ENCODE assay signal across 15 cellular contexts in genomic region chr1:59063501-59063900, GRCh38.
A peak's percentile ranks its signal among the peaks of the same experiment; 100 is the strongest.
DNase-seq lines count a peak whose midpoint lies in the region; ATAC-seq and TF ChIP-seq lines count a peak whose summit lies in the region.
"Had no signal": no experiment of that assay in that cellular context is flagged by ENCODE, and none has a peak within 500 bp of the region (broad histone marks: within the 10 kb centered on the region; RNA-seq: fewer than 3 reads in every experiment).

No MANE protein-coding gene starts in this region.

- H3K4me3 Mint-ChIP-seq in endodermal cell = no peak overlapping the region
- peak overlapping the region; percentile 42 for H3K4me3 Mint-ChIP-seq in stimulated activated effector memory CD8-positive, alpha-beta T cell treated with anti-CD3 and anti-CD28 coated beads, Interleukin-12 subunit alpha, Interleukin-12 subunit beta, amount 100 ng/mL, for 72 hours

- peak; percentile 12 for DNase-seq in activated CD4-positive, alpha-beta T cell treated with anti-CD3 and anti-CD28 coated beads for 48 hours
- no peak for DNase-seq in activated CD4-positive, alpha-beta T cell treated with anti-CD3 and anti-CD28 coated beads, Interleukin-2, amount 50 U/mL, for 1 hour
- no peak for DNase-seq in PC-3
- peak; percentile 62 for DNase-seq in endodermal cell
- no peak for DNase-seq in stimulated activated effector memory CD8-positive, alpha-beta T cell treated with anti-CD3 and anti-CD28 coated beads, Interleukin-12 subunit alpha, Interleukin-12 subunit beta, amount 100 ng/mL, for 72 hours (ENCODE audit: low spot score in 2 of 2)
- DNase-seq in posterior vena cava (ENCODE audit: low spot score) = no peak
- DNase-seq in GM19240 (ENCODE audit: insufficient read length, low spot score) = no peak
- no peak for DNase-seq in NCI-H1694 (lab: John Stamatoyannopoulos, UW)
- DNase-seq: GOT3, KBM-7, NCI-H2227 treated with DMSO at 0.1 percent for 48 hours, ovary, tibial artery had no signal

- no peak overlapping the region for H3K4me2 ChIP-seq in PC-3 (ENCODE audit: low read length)

- H3K9me3 Mint-ChIP-seq in endodermal cell = no peaks in the 10 kb centered on the region
- H3K9me3 Mint-ChIP-seq in stimulated activated effector memory CD8-positive, alpha-beta T cell treated with anti-CD3 and anti-CD28 coated beads, Interleukin-12 subunit alpha, Interleukin-12 subunit beta, amount 100 ng/mL, for 72 hours = no peaks in the 10 kb centered on the region
- H3K9me3 Mint-ChIP-seq: brain had no signal

- TF ChIP-seq CTCF in PC-3 (conservative IDR thresholded peaks at IDR 0.05; ENCODE audit: low read depth, low read length) (no peak), endodermal cell (conservative IDR thresholded peaks at IDR 0.05) (no peak)

- WGBS in endodermal cell (ENCODE audit: insufficient coverage in 1 of 2, insufficient read length in 1 of 2), 2 experiments = 27 to 30% methylated on average over 2 to 3 of the region's 3 CpGs

- H3K27me3 ChIP-seq in PC-3 (ENCODE audit: low read length) (no peaks in the 10 kb centered on the region), endodermal cell (ENCODE audit: control insufficient read depth, insufficient read depth, low read length, poor library complexity, severe bottlenecking) (no peaks in the 10 kb centered on the region)
- H3K27me3 ChIP-seq: ovary, tibial artery had no signal

- H3K4me1 Mint-ChIP-seq in endodermal cell = peaks cover 43% of the 10 kb centered on the region
- H3K4me1 Mint-ChIP-seq in stimulated activated effector memory CD8-positive, alpha-beta T cell treated with anti-CD3 and anti-CD28 coated beads, Interleukin-12 subunit alpha, Interleukin-12 subunit beta, amount 100 ng/mL, for 72 hours = peaks cover 30% of the 10 kb centered on the region

- no peaks in the 10 kb centered on the region for H4K20me1 ChIP-seq in PC-3 (ENCODE audit: low read length)

- no peaks in the 10 kb centered on the region for H3K79me2 ChIP-seq in PC-3 (ENCODE audit: low read length)

- peak overlapping the region; percentile 89 for H3K27ac Mint-ChIP-seq in endodermal cell
- H3K27ac Mint-ChIP-seq in stimulated activated effector memory CD8-positive, alpha-beta T cell treated with anti-CD3 and anti-CD28 coated beads, Interleukin-12 subunit alpha, Interleukin-12 subunit beta, amount 100 ng/mL, for 72 hours = peak overlapping the region; percentile 75

- POLR2A ChIA-PET in PC-3 (lab: Charles Lee; ENCODE audit: unreplicated experiment) = no interaction called here

- no peaks in the 10 kb centered on the region for H3K36me3 ChIP-seq in PC-3 (ENCODE audit: low read depth, low read length)
- H3K36me3 ChIP-seq in endodermal cell (ENCODE audit: control insufficient read depth, insufficient read depth, low read length) = no peaks in the 10 kb centered on the region
- H3K36me3 ChIP-seq: ovary, tibial artery had no signal

- H3K4me1 ChIP-seq in PC-3 (ENCODE audit: insufficient read depth, low read length) (peaks cover 12% of the 10 kb centered on the region), endodermal cell (ENCODE audit: control insufficient read depth, insufficient read depth, low read length) (peaks cover 9% of the 10 kb centered on the region)

- H3K27ac ChIP-seq in PC-3 (ENCODE audit: low read length) = no peak overlapping the region
- no peak overlapping the region for H3K27ac ChIP-seq in endodermal cell (ENCODE audit: low read depth, low read length)
- H3K27ac ChIP-seq: ovary had no signal

- no peak for ATAC-seq in PC-3
- peak; percentile 32 for ATAC-seq in stimulated activated effector memory CD8-positive, alpha-beta T cell treated with anti-CD3 and anti-CD28 coated beads, Interleukin-12 subunit alpha, Interleukin-12 subunit beta, amount 100 ng/mL, for 72 hours

- no peaks in the 10 kb centered on the region for H3F3A ChIP-seq in PC-3 (ENCODE audit: low read length, unreplicated experiment)

- no peaks in the 10 kb centered on the region for H3K9me2 ChIP-seq in PC-3 (replicated peaks; ENCODE audit: low read length)

- peaks cover 2% of the 10 kb centered on the region for H3K27me3 Mint-ChIP-seq in endodermal cell (ENCODE audit: insufficient read depth)

- CTCF ChIA-PET in PC-3 (lab: Charles Lee) = no interaction called here

- BruUV-seq in PC-3 (replicated peaks; lab: Mats Ljungman, UMichigan) = no TSS peak

- intact Hi-C loops in PC-3 (cut with micrococcal nuclease) = no loop called here
- intact Hi-C loops in posterior vena cava (cut with DNase I) = no loop called here

- 0 out of 2 replicates have a peak overlapping the region, but pooled peaks have one; percentile 51 for H2AFZ ChIP-seq in PC-3 (ENCODE audit: low read length)

- no peaks in the 10 kb centered on the region for H3K36me3 Mint-ChIP-seq in endodermal cell (ENCODE audit: low read depth)
- H3K36me3 Mint-ChIP-seq in stimulated activated effector memory CD8-positive, alpha-beta T cell treated with anti-CD3 and anti-CD28 coated beads, Interleukin-12 subunit alpha, Interleukin-12 subunit beta, amount 100 ng/mL, for 72 hours = no peaks in the 10 kb centered on the region
- H3K36me3 Mint-ChIP-seq: brain had no signal

- H3K4me3 ChIP-seq in PC-3 (ENCODE audit: low read length) (no peak overlapping the region), endodermal cell (ENCODE audit: low read length) (peak overlapping the region; percentile 32)
- H3K4me3 ChIP-seq: A549, ovary, tibial artery had no signal

- H3K9ac ChIP-seq in PC-3 (ENCODE audit: low read length) (no peak overlapping the region), endodermal cell (ENCODE audit: extremely low read depth, low read length, poor library complexity, severe bottlenecking) (no peak overlapping the region)

- H3K9me3 ChIP-seq in PC-3 (ENCODE audit: low read length) (no peaks in the 10 kb centered on the region), endodermal cell (ENCODE audit: control insufficient read depth, low read length) (no peaks in the 10 kb centered on the region)
- H3K9me3 ChIP-seq: A549, ovary, tibial artery had no signal

Comparison
In these comparisons a context has a peak if more than half of its experiments do, and no peak if none do; other contexts are left out.
1. DNase-seq: peak in activated CD4-positive, alpha-beta T cell treated with anti-CD3 and anti-CD28 coated beads for 48 hours (single experiment) and endodermal cell (single experiment); none in activated CD4-positive, alpha-beta T cell treated with anti-CD3 and anti-CD28 coated beads, Interleukin-2, amount 50 U/mL, for 1 hour (single experiment), PC-3 (single experiment), stimulated activated effector memory CD8-positive, alpha-beta T cell treated with anti-CD3 and anti-CD28 coated beads, Interleukin-12 subunit alpha, Interleukin-12 subunit beta, amount 100 ng/mL, for 72 hours (0 of 2), posterior vena cava (single experiment), GM19240 (single experiment) and NCI-H1694 (single experiment).